1 cellular context compared by ENCODE assay signal in genomic region chr21:34372321-34372720, GRCh38.
A peak's percentile ranks its signal among the peaks of the same experiment; 100 is the strongest.
TF ChIP-seq lines count a peak whose summit lies in the region.

No MANE protein-coding gene starts in this region.

TF ChIP-seq in HepG2, 621 proteins besides CTCF, POLR2A, EP300 and RAD21 (continued from another document and continues in another):
- TF ChIP-seq ELK4 (CRISPR knock-in tag; IDR thresholded peaks at IDR 0.05; ENCODE audit: borderline replicate concordance): no peak
- peak; percentile 63 for TF ChIP-seq FOXP4 (CRISPR knock-in tag; IDR thresholded peaks at IDR 0.05)
- TF ChIP-seq POGZ (CRISPR knock-in tag; IDR thresholded peaks at IDR 0.05): peak; percentile 85
- peak; percentile 57; the same call in 1 of the 2 replicates for TF ChIP-seq ISL2 (CRISPR knock-in tag; IDR thresholded peaks at IDR 0.05)
- no peak for TF ChIP-seq PAWR (CRISPR knock-in tag; IDR thresholded peaks at IDR 0.05; ENCODE audit: borderline replicate concordance)
- TF ChIP-seq TFDP1 (CRISPR knock-in tag; IDR thresholded peaks at IDR 0.05; ENCODE audit: borderline replicate concordance): no peak
- TF ChIP-seq MTA1 (CRISPR knock-in tag; IDR thresholded peaks at IDR 0.05; ENCODE audit: borderline replicate concordance): peak; percentile 95
- peak; percentile 86 for TF ChIP-seq ONECUT2 (CRISPR knock-in tag; IDR thresholded peaks at IDR 0.05)
- TF ChIP-seq SETDB1 (CRISPR knock-in tag; IDR thresholded peaks at IDR 0.05; ENCODE audit: borderline replicate concordance): no peak
- TF ChIP-seq CBX2 (IDR thresholded peaks at IDR 0.05; ENCODE audit: low read depth, low read length): no peak
- 0 out of 2 replicates have a peak, but pooled peaks have one; percentile 46 for TF ChIP-seq CBX2 (CRISPR knock-in tag; IDR thresholded peaks at IDR 0.05; ENCODE audit: low read depth)
- peak; percentile 38; the same call in 1 of the 2 replicates for TF ChIP-seq KMT2B (CRISPR knock-in tag; IDR thresholded peaks at IDR 0.05)
- TF ChIP-seq, protein P1, sequence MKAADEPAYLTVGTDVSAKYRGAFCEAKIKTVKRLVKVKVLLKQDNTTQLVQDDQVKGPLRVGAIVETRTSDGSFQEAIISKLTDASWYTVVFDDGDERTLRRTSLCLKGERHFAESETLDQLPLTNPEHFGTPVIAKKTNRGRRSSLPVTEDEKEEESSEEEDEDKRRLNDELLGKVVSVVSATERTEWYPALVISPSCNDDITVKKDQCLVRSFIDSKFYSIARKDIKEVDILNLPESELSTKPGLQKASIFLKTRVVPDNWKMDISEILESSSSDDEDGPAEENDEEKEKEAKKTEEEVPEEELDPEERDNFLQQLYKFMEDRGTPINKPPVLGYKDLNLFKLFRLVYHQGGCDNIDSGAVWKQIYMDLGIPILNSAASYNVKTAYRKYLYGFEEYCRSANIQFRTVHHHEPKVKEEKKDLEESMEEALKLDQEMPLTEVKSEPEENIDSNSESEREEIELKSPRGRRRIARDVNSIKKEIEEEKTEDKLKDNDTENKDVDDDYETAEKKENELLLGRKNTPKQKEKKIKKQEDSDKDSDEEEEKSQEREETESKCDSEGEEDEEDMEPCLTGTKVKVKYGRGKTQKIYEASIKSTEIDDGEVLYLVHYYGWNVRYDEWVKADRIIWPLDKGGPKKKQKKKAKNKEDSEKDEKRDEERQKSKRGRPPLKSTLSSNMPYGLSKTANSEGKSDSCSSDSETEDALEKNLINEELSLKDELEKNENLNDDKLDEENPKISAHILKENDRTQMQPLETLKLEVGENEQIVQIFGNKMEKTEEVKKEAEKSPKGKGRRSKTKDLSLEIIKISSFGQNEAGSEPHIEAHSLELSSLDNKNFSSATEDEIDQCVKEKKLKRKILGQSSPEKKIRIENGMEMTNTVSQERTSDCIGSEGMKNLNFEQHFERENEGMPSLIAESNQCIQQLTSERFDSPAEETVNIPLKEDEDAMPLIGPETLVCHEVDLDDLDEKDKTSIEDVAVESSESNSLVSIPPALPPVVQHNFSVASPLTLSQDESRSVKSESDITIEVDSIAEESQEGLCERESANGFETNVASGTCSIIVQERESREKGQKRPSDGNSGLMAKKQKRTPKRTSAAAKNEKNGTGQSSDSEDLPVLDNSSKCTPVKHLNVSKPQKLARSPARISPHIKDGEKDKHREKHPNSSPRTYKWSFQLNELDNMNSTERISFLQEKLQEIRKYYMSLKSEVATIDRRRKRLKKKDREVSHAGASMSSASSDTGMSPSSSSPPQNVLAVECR (CRISPR knock-in tag; IDR thresholded peaks at IDR 0.05; ENCODE audit: borderline replicate concordance): peak; percentile 60; the same call in 1 of the 2 replicates
- peak; percentile 91 for TF ChIP-seq RXRA (CRISPR knock-in tag; IDR thresholded peaks at IDR 0.05)
- peak; percentile 65; the same call in 1 of the 2 replicates for TF ChIP-seq IRF2 (CRISPR knock-in tag; IDR thresholded peaks at IDR 0.05)
- no peak for TF ChIP-seq SOX6 (IDR thresholded peaks at IDR 0.05)
- peak; percentile 91 for TF ChIP-seq SOX6 (CRISPR knock-in tag; IDR thresholded peaks at IDR 0.05)
- no peak for TF ChIP-seq TOE1 (CRISPR knock-in tag; IDR thresholded peaks at IDR 0.05)
- no peak for TF ChIP-seq SMAD1 (CRISPR knock-in tag; IDR thresholded peaks at IDR 0.05; ENCODE audit: borderline replicate concordance, low read depth)
- TF ChIP-seq ZNF331 (CRISPR knock-in tag; IDR thresholded peaks at IDR 0.05): peak; percentile 76
- peak; percentile 86 for TF ChIP-seq NCOA2 (CRISPR knock-in tag; IDR thresholded peaks at IDR 0.05)
- TF ChIP-seq ZNF574 (CRISPR knock-in tag; IDR thresholded peaks at IDR 0.05): peak; percentile 49; the same call in 1 of the 2 replicates
- TF ChIP-seq KDM1A (CRISPR knock-in tag; IDR thresholded peaks at IDR 0.05): peak; percentile 87; the same call in 1 of the 2 replicates
- peak; percentile 93 for TF ChIP-seq ZMYM3 (CRISPR knock-in tag; IDR thresholded peaks at IDR 0.05)
- no peak for TF ChIP-seq RFX1 (IDR thresholded peaks at IDR 0.05)
- TF ChIP-seq, protein P2, sequence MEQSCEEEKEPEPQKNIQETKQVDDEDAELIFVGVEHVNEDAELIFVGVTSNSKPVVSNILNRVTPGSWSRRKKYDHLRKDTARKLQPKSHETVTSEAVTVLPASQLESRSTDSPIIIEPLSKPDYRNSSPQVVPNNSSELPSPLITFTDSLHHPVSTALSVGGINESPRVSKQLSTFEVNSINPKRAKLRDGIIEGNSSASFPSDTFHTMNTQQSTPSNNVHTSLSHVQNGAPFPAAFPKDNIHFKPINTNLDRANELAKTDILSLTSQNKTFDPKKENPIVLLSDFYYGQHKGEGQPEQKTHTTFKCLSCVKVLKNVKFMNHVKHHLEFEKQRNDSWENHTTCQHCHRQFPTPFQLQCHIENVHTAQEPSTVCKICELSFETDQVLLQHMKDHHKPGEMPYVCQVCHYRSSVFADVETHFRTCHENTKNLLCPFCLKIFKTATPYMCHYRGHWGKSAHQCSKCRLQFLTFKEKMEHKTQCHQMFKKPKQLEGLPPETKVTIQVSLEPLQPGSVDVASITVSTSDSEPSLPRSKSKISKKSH (CRISPR knock-in tag; IDR thresholded peaks at IDR 0.05; ENCODE audit: borderline replicate concordance): no peak
- TF ChIP-seq AKAP8 (CRISPR knock-in tag; IDR thresholded peaks at IDR 0.05): 0 out of 2 replicates have a peak, but pooled peaks have one; percentile 65
- peak; percentile 90 for TF ChIP-seq PAXIP1 (CRISPR knock-in tag; conservative IDR thresholded peaks at IDR 0.05)
- TF ChIP-seq ZBTB7B (CRISPR knock-in tag; IDR thresholded peaks at IDR 0.05): 0 out of 2 replicates have a peak, but pooled peaks have one; percentile 62
- TF ChIP-seq ZNF441 (CRISPR knock-in tag; IDR thresholded peaks at IDR 0.05; ENCODE audit: borderline replicate concordance): peak; percentile 43; the same call in 1 of the 2 replicates
- 0 out of 2 replicates have a peak, but pooled peaks have one; percentile 51 for TF ChIP-seq ZNF761 (CRISPR knock-in tag; conservative IDR thresholded peaks at IDR 0.05)
- peak; percentile 57; the same call in 1 of the 2 replicates for TF ChIP-seq TBX2 (CRISPR knock-in tag; IDR thresholded peaks at IDR 0.05; ENCODE audit: borderline replicate concordance)
- TF ChIP-seq, protein P3, sequence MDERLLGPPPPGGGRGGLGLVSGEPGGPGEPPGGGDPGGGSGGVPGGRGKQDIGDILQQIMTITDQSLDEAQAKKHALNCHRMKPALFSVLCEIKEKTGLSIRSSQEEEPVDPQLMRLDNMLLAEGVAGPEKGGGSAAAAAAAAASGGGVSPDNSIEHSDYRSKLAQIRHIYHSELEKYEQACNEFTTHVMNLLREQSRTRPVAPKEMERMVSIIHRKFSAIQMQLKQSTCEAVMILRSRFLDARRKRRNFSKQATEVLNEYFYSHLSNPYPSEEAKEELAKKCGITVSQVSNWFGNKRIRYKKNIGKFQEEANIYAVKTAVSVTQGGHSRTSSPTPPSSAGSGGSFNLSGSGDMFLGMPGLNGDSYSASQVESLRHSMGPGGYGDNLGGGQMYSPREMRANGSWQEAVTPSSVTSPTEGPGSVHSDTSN (CRISPR knock-in tag; IDR thresholded peaks at IDR 0.05): peak; percentile 85
- peak; percentile 73 for TF ChIP-seq SOX5 (CRISPR knock-in tag; IDR thresholded peaks at IDR 0.05; ENCODE audit: borderline replicate concordance)
- TF ChIP-seq, protein P4, sequence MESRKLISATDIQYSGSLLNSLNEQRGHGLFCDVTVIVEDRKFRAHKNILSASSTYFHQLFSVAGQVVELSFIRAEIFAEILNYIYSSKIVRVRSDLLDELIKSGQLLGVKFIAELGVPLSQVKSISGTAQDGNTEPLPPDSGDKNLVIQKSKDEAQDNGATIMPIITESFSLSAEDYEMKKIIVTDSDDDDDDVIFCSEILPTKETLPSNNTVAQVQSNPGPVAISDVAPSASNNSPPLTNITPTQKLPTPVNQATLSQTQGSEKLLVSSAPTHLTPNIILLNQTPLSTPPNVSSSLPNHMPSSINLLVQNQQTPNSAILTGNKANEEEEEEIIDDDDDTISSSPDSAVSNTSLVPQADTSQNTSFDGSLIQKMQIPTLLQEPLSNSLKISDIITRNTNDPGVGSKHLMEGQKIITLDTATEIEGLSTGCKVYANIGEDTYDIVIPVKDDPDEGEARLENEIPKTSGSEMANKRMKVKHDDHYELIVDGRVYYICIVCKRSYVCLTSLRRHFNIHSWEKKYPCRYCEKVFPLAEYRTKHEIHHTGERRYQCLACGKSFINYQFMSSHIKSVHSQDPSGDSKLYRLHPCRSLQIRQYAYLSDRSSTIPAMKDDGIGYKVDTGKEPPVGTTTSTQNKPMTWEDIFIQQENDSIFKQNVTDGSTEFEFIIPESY (CRISPR knock-in tag; IDR thresholded peaks at IDR 0.05): peak; percentile 58
- peak; percentile 77 for TF ChIP-seq JUND (CRISPR knock-in tag; IDR thresholded peaks at IDR 0.05)
- TF ChIP-seq HNF4G (IDR thresholded peaks at IDR 0.05; ENCODE audit: borderline replicate concordance, low read depth, low read length): peak; percentile 85
- TF ChIP-seq HNF4G (CRISPR knock-in tag; IDR thresholded peaks at IDR 0.05; ENCODE audit: borderline replicate concordance, low read depth): peak; percentile 89
- TF ChIP-seq GATAD1 (CRISPR knock-in tag; IDR thresholded peaks at IDR 0.05): no peak; the same call in 1 of the 2 replicates
- peak; percentile 92 for TF ChIP-seq SKI (IDR thresholded peaks at IDR 0.05; ENCODE audit: partially characterized antibody)
- peak; percentile 91 for TF ChIP-seq FOXO1 (CRISPR knock-in tag; IDR thresholded peaks at IDR 0.05)
